ENCODE assay signal across 26 cellular contexts in genomic region chr17:42848093-42848492, GRCh38. TPM values are rescaled to one million over a fixed set of nuclear protein-coding genes. Genes with fewer than 3 reads are reported as not detected.
"Had no signal": no experiment of that assay in that cellular context is flagged by ENCODE, and none has a peak within 500 bp of the region (broad histone marks: within the 10 kb centered on the region; RNA-seq: fewer than 3 reads in every experiment).

No MANE protein-coding gene starts in this region.

- H3K4me3 ChIP-seq: MG63, PC-9, Peyer's patch, SJSA1, SK-N-MC had no signal

- H3K27ac ChIP-seq: PC-9, Peyer's patch, SJSA1, SK-N-MC had no signal

- H3K4me2 ChIP-seq: PC-9 had no signal

- ATAC-seq: HepG2 had no signal

- DNase-seq: IMR-90, Karpas-422, KG1, MG63, NCI-H1092, NCI-H1105 treated with DMSO at 0.1 percent for 48 hours, NCI-H1417 treated with DMSO at 0.1 percent for 48 hours, NCI-H146, NCI-H1694 treated with DMSO at 0.1 percent for 48 hours, NCI-H1930, NCI-H2081, NCI-H2107, NCI-H226, NCI-H446, NCI-H510A, NCI-H526, OCI-M1, PC-9, Peyer's patch, Right ventricle myocardium superior, SIG-M5 had no signal

- H3K27me3 ChIP-seq: MG63, Peyer's patch had no signal

- H3K4me1 ChIP-seq: SJSA1 had no signal

- H3K9me3 ChIP-seq: MG63, Peyer's patch, SJSA1 had no signal

- H2AFZ ChIP-seq: PC-9 had no signal

RNA-seq across cellular contexts. Expression of gene AOC3, which starts 2.9 kb away (rescaled TPM):
- total RNA-seq: IMR-90, RPMI7951, SJSA1 had no signal

RNA-seq across cellular contexts. Expression of gene CNTD1, which starts 49.4 kb away (rescaled TPM):
- total RNA-seq: IMR-90; PC-9; Peyer's patch; Right ventricle myocardium superior; T-helper 1 cell treated with Interleukin-12 subunit alpha and Interleukin-12 subunit beta and Interleukin-4 antibody, amounts not matched to agents 30 ng/mL and 1 ng/mL, for 36 hours had no signal
